Comparison of ENCODE assay signal across 9 cellular contexts in genomic region chr15:64843996-64844395, GRCh38. TPM values are rescaled to one million over a fixed set of nuclear protein-coding genes. Genes with fewer than 3 reads are reported as not detected.
DNase-seq lines count a peak whose midpoint lies in the region; ATAC-seq and TF ChIP-seq lines count a peak whose summit lies in the region.
"Had no signal": no experiment of that assay in that cellular context is flagged by ENCODE, and none has a peak within 500 bp of the region (broad histone marks: within the 10 kb centered on the region; RNA-seq: fewer than 3 reads in every experiment).

No MANE protein-coding gene starts in this region.

- no peaks in the 10 kb centered on the region for H3K9me3 Mint-ChIP-seq in naive thymus-derived CD8-positive, alpha-beta T cell

- ATAC-seq in IMR-90 (ENCODE audit: low read depth) = no peak
- ATAC-seq in naive thymus-derived CD8-positive, alpha-beta T cell = no peak
- no peak for ATAC-seq in HG02678 (IDR thresholded peaks at IDR 0.05; ENCODE audit: unreplicated experiment)
- no peak for ATAC-seq in GM21526 (IDR thresholded peaks at IDR 0.05; ENCODE audit: low FRiP score, unreplicated experiment)

- peak overlapping the region; percentile 44 for H2AK9ac ChIP-seq in IMR-90 (replicated peaks; ENCODE audit: low read depth, low read length, poor library complexity)

- H3K4me3 ChIP-seq in AG10803 (ENCODE audit: low read length) (peak overlapping the region; percentile 96), IMR-90 (ENCODE audit: insufficient read depth, low read depth, low read length) (peak overlapping the region; percentile 83), coronary artery (peak overlapping the region; percentile 99)

- H3K18ac ChIP-seq in IMR-90 (ENCODE audit: low read depth, low read length) = 0 out of 2 replicates have a peak overlapping the region, but pooled peaks have one; percentile 22

- H3K27me3 ChIP-seq in IMR-90 (ENCODE audit: control insufficient read depth, insufficient read depth, low read length) = no peaks in the 10 kb centered on the region

- dilution Hi-C loops in IMR-90 (cut with HindIII; ENCODE audit: low sequenced_read_pairs, unreplicated experiment) = no loop called here

- DNase-seq in AG10803 (ENCODE audit: low read depth) = no peak
- no peak for DNase-seq in IMR-90
- no peak for DNase-seq in coronary artery (ENCODE audit: low spot score)
- DNase-seq in naive thymus-derived CD8-positive, alpha-beta T cell = no peak
- no peak for DNase-seq in HEK293T (ENCODE audit: extremely low spot score)
- no peak for DNase-seq in iPS-NIHi11 (ENCODE audit: low spot score)
- DNase-seq: NCI-H446 had no signal

- no peak overlapping the region for H2BK20ac ChIP-seq in IMR-90 (ENCODE audit: low read depth, low read length)

- WGBS in IMR-90 (ENCODE audit: extremely low coverage in 2 of 2, insufficient read length in 1 of 2), 2 experiments = 71% methylated on average over 1 of the region's 4 CpGs; no CpG with 5 or more reads in 1 of the 2 experiments

- peak overlapping the region; percentile 92 for H3K4me2 ChIP-seq in IMR-90 (ENCODE audit: low read depth, low read length)

- H3K27me3 Mint-ChIP-seq in naive thymus-derived CD8-positive, alpha-beta T cell = no peaks in the 10 kb centered on the region

- peaks cover 39% of the 10 kb centered on the region for H3K9me1 ChIP-seq in IMR-90 (ENCODE audit: insufficient read depth, low read length)

- no peak overlapping the region for H3K56ac ChIP-seq in IMR-90 (ENCODE audit: extremely low read depth, insufficient read depth, low read length)

- intact Hi-C loops in IMR-90 (cut with micrococcal nuclease) = loop anchor here (5.0 kb wide), 2 partner anchors 143 to 183 kb away; partner anchors contain the start of genes MTFMT and SPG21

- H3K36me3 ChIP-seq in IMR-90 (ENCODE audit: control insufficient read depth, insufficient read depth, low read length) = peaks cover 16% of the 10 kb centered on the region; the same call in 1 of the 2 replicates

- H3K14ac ChIP-seq in IMR-90 (replicated peaks; ENCODE audit: low read depth, low read length) = peak overlapping the region; percentile 78

- peak overlapping the region; percentile 81 to 99 (median 93) for H3K4me3 Mint-ChIP-seq in naive thymus-derived CD8-positive, alpha-beta T cell

- no peaks in the 10 kb centered on the region for H3K9me3 ChIP-seq in IMR-90 (ENCODE audit: control insufficient read depth, insufficient read depth, low read length)

- H3K9ac ChIP-seq in IMR-90 (ENCODE audit: low read depth, low read length) = peak overlapping the region; percentile 62

- peaks cover 68% of the 10 kb centered on the region for H4K20me1 ChIP-seq in IMR-90 (ENCODE audit: insufficient read depth, low read length)

- POLR2A ChIA-PET in IMR-90 (lab: Charles Lee; ENCODE audit: unreplicated experiment) (no interaction called here), HEK293T (lab: Yijun Ruan, JAX) (interaction anchor here (1.0 kb wide), 1 partner anchor 50 kb away, joined by 3 read pairs; no protein-coding TSS in a partner anchor)
- POLR2A ChIA-PET in naive thymus-derived CD8-positive, alpha-beta T cell (lab: Charles Lee) = interaction anchor here (0.8 to 5.4 kb wide), 5 partner anchors 9 to 50 kb away, joined by 3 to 51 read pairs (median 4); no protein-coding TSS in a partner anchor

- CTCF ChIA-PET in IMR-90 (lab: Yijun Ruan, JAX) = interaction anchor here (0.7 kb wide), 1 partner anchor 18 kb away, joined by 3 read pairs; no protein-coding TSS in a partner anchor
- CTCF ChIA-PET in HEK293T (lab: Yijun Ruan, JAX) = no interaction called here

- H2AK5ac ChIP-seq in IMR-90 (ENCODE audit: low read depth, low read length) = peak overlapping the region; percentile 55; the same call in 1 of the 2 replicates

- peak overlapping the region; percentile 14; the same call in 1 of the 2 replicates for H2BK120ac ChIP-seq in IMR-90 (ENCODE audit: low read depth, low read length)

- TF ChIP-seq CTCF in AG10803 (conservative IDR thresholded peaks at IDR 0.05; ENCODE audit: low read length) = no peak
- TF ChIP-seq CTCF in IMR-90 (conservative IDR thresholded peaks at IDR 0.05; ENCODE audit: low read depth, low read length) = no peak
- TF ChIP-seq CTCF in coronary artery (IDR thresholded peaks at IDR 0.05) = no peak

- H3K79me1 ChIP-seq in IMR-90 (ENCODE audit: low read depth in 1 of 2, low read length in 2 of 2) = peaks cover 4 to 73% of the 10 kb centered on the region in 2 experiments; a peak in 2 of 4 replicates

- no peak for TF ChIP-seq RAD21 in IMR-90 (IDR thresholded peaks at IDR 0.05; ENCODE audit: low read length)

- peak overlapping the region; percentile 82 to 96 (median 92) for H3K27ac Mint-ChIP-seq in naive thymus-derived CD8-positive, alpha-beta T cell

- TF ChIP-seq POLR2A in IMR-90 (IDR thresholded peaks at IDR 0.05; ENCODE audit: low read depth, low read length) = no peak

- in situ Hi-C loops in IMR-90 (cut with MboI; ENCODE audit: low sequenced_read_pairs) = loop anchor here (5.0 kb wide), 1 partner anchor 63 kb away; no protein-coding TSS in a partner anchor

- peaks cover 30% of the 10 kb centered on the region for H3K4me1 ChIP-seq in IMR-90 (ENCODE audit: control insufficient read depth, insufficient read depth, low read length)

- peak overlapping the region in 1 of 2 experiments; percentile 9; a peak in 1 of 4 replicates for H4K8ac ChIP-seq in IMR-90 (ENCODE audit: low read depth in 2 of 2, low read length in 2 of 2)

- no TSS peak for BruUV-seq in IMR-90 (replicated peaks; lab: Mats Ljungman, UMichigan)

- peak overlapping the region; percentile 57 for H2BK5ac ChIP-seq in IMR-90 (ENCODE audit: low read depth, low read length, poor library complexity, severe bottlenecking)

- H3K27ac ChIP-seq in IMR-90 (ENCODE audit: insufficient read depth, low read length) = peak overlapping the region; percentile 74
- H3K27ac ChIP-seq in coronary artery = peak overlapping the region; percentile 48 to 100

- H3K36me3 Mint-ChIP-seq in naive thymus-derived CD8-positive, alpha-beta T cell = peaks cover 0 to 11% (median 3%) of the 10 kb centered on the region in 3 donors

- no peak overlapping the region for H2BK15ac ChIP-seq in IMR-90 (ENCODE audit: low read depth, low read length)

- peak overlapping the region; percentile 24 for H2AFZ ChIP-seq in IMR-90 (replicated peaks; ENCODE audit: low read length, poor library complexity)

- peaks cover 45 to 84% (median 74%) of the 10 kb centered on the region in 4 donors for H3K4me1 Mint-ChIP-seq in naive thymus-derived CD8-positive, alpha-beta T cell

- no peak overlapping the region for H4K5ac ChIP-seq in IMR-90 (ENCODE audit: low read depth, low read length)

- H4K91ac ChIP-seq in IMR-90 (ENCODE audit: insufficient read depth, low read depth, low read length) = 0 out of 2 replicates have a peak overlapping the region, but pooled peaks have one; percentile 22

- H3K4ac ChIP-seq in IMR-90 (ENCODE audit: low read depth, low read length) = peak overlapping the region; percentile 50

- H3K23ac ChIP-seq in IMR-90 (ENCODE audit: low read depth, low read length) = peak overlapping the region; percentile 87

TF ChIP-seq in IMR-90, 13 proteins besides CTCF, POLR2A, EP300 and RAD21:
- TF ChIP-seq BHLHE40 (IDR thresholded peaks at IDR 0.05; ENCODE audit: low read depth, low read length) (no peak), RCOR1 (IDR thresholded peaks at IDR 0.05; ENCODE audit: insufficient replicate concordance, low read length) (no peak), SMC3 (IDR thresholded peaks at IDR 0.05; ENCODE audit: low read depth, low read length) (no peak), FOS (IDR thresholded peaks at IDR 0.05; ENCODE audit: low read depth, low read length) (no peak), CHD1 (IDR thresholded peaks at IDR 0.05; ENCODE audit: low read depth, low read length) (no peak)

TF ChIP-seq in HEK293T, 16 proteins besides CTCF, POLR2A, EP300 and RAD21:
- no peak for TF ChIP-seq ZNF384 (IDR thresholded peaks at IDR 0.05)

RNA-seq across cellular contexts. Expression of gene PLEKHO2, which starts 2.3 kb away (rescaled TPM):
- total RNA-seq in IMR-90 (2012; rRNA removed) = 18.6 and 19.0 TPM in 2 replicates
- polyA plus RNA-seq in IMR-90 (2012; rRNA removed) = 22.5 and 24.6 TPM in 2 replicates
- 12.6 and 25.0 TPM in 2 replicates for polyA plus RNA-seq in IMR-90 (2012; cell fraction: cytosol; rRNA removed)
- 37.2 and 43.5 TPM in 2 replicates for polyA plus RNA-seq in IMR-90 (2012; cell fraction: nucleus; rRNA removed; ENCODE audit: low replicate concordance)
- 1 to 10 TPM; 8.6 TPM for total RNA-seq in naive thymus-derived CD8-positive, alpha-beta T cell
- polyA plus RNA-seq in naive thymus-derived CD8-positive, alpha-beta T cell = 10 to 100 TPM in 2 of 3 donors, 1 to 10 TPM in 1; 8.9 to 19.3 (median 12.0) TPM

RNA-seq across cellular contexts. Expression of gene PIF1, which starts 18.5 kb away (rescaled TPM):
- 3.9 and 5.3 TPM in 2 replicates for total RNA-seq in IMR-90 (2012; rRNA removed)
- 19.2 and 19.9 TPM in 2 replicates for polyA plus RNA-seq in IMR-90 (2012; rRNA removed)
- 10.6 and 10.8 TPM in 2 replicates for polyA plus RNA-seq in IMR-90 (2012; cell fraction: cytosol; rRNA removed)
- polyA plus RNA-seq in IMR-90 (2012; cell fraction: nucleus; rRNA removed; ENCODE audit: low replicate concordance) = 72.6 and 161 TPM in 2 replicates
- under 1 TPM in 1 of 2 experiments, not detected in 1; 0.52 TPM for total RNA-seq in naive thymus-derived CD8-positive, alpha-beta T cell
- polyA plus RNA-seq in naive thymus-derived CD8-positive, alpha-beta T cell = under 1 TPM in 2 of 3 donors, not detected in 1; 0.15 to 0.68 TPM
